9 cellular contexts compared by ENCODE assay signal in the genomic region with DNA sequence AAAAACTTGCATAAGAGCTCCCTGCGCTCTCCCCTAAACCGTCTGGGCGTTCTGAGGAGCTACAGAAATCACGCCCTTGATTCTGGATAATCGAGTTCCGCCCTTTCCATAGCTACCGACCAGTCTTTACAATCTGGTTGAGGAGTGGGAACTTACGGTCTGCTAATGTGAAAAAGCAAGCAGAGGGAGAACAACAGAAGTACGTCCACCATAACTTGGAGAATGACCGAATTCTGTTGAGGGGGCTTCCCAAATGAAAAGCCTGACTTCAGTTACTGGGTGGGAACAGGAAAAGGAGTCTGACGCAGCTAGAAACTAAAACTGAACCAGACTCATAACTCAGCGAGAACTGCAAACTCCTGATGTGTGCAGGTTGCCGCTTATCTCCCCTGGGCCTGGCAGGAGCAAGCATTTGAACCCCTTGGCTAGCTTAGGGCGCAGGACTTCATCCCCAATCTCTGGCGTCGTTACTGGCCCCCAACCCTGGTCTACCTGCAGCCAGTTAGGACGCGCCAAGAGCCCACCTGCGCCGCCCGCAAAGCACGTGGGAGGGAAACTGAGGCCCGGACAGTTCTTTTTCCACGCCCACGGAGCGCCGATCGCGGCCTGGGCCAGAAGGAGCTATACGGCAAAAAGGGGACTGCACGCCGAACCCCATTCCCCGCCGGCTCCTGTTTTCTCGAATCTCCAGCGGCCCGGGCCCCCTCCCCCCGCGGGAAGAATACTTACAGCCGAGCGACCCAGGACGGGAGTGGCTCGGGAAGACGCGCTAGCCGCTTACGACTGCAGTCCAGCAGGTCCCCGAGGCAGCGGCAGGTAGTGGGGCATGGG. TPM values are rescaled to one million over a fixed set of nuclear protein-coding genes. Genes with fewer than 3 reads are reported as not detected.
DNase-seq lines count a peak whose midpoint lies in the region; ATAC-seq lines count a peak whose summit lies in the region.
"Had no signal": no experiment of that assay in that cellular context is flagged by ENCODE, and none has a peak within 500 bp of the region (broad histone marks: within the 10 kb centered on the region; RNA-seq: fewer than 3 reads in every experiment).

No MANE protein-coding gene starts in this region.

- no peaks in the 10 kb centered on the region for H3K27me3 ChIP-seq in ectodermal cell (ENCODE audit: control insufficient read depth, insufficient read depth, low read length, poor library complexity, severe bottlenecking)

- H3K36me3 ChIP-seq in ectodermal cell (ENCODE audit: control insufficient read depth, insufficient read depth, low read length) (no peaks in the 10 kb centered on the region), urinary bladder (ENCODE audit: insufficient read depth) (no peaks in the 10 kb centered on the region)

- no peaks in the 10 kb centered on the region for H3K9me3 ChIP-seq in ectodermal cell (ENCODE audit: control insufficient read depth, low read length)

- ATAC-seq in GM21529 (IDR thresholded peaks at IDR 0.05; ENCODE audit: unreplicated experiment) (peak; percentile 43), GM19397 (IDR thresholded peaks at IDR 0.05; ENCODE audit: unreplicated experiment) (no peak)

- peak overlapping the region; percentile 80 for H3K27ac ChIP-seq in ectodermal cell (ENCODE audit: insufficient read depth, low read depth, low read length, poor library complexity, severe bottlenecking)
- peak overlapping the region; percentile 85 for H3K27ac ChIP-seq in urinary bladder (ENCODE audit: low read depth)
- H3K27ac ChIP-seq: HL-60 had no signal

- H3K4me1 ChIP-seq in ectodermal cell (ENCODE audit: control insufficient read depth, insufficient read depth, low read length): peaks cover 7% of the 10 kb centered on the region
- no peaks in the 10 kb centered on the region for H3K4me1 ChIP-seq in urinary bladder (ENCODE audit: insufficient read depth)

- DNase-seq in COLO829 (ENCODE audit: low spot score) (peak; percentile 22), NCI-H69 (lab: John Stamatoyannopoulos, UW) (peak; percentile 89), lung microvascular endothelial cell (ENCODE audit: low read depth in 2 of 2) (peak; percentile 72 to 83), activated T-cell treated with anti-CD3 and anti-CD28 coated beads for 4 hours (no peak)

- H3K4me3 ChIP-seq in ectodermal cell (ENCODE audit: insufficient read depth, low read depth, low read length): peak overlapping the region; percentile 86
- H3K4me3 ChIP-seq in urinary bladder (ENCODE audit: low read depth, low read length): peak overlapping the region; percentile 85

- 1% methylated on average over 49 of the region's 49 CpGs for WGBS in ectodermal cell, 2 experiments
- under 1% methylated on average over 49 of the region's 49 CpGs for WGBS in urinary bladder

RNA-seq across cellular contexts. Expression of a gene that starts 0.8 kb away (rescaled TPM):
- polyA plus RNA-seq in ectodermal cell (2013, experiment 1 of 4): 33.9 TPM
- 31.2 TPM for polyA plus RNA-seq in ectodermal cell (2013, experiment 2 of 4)
- polyA plus RNA-seq in ectodermal cell (2013, experiment 3 of 4): 29.2 TPM
- 35.5 TPM for polyA plus RNA-seq in ectodermal cell (2013, experiment 4 of 4)
- total RNA-seq in lung microvascular endothelial cell (20.5 and 36.9 TPM in 2 replicates), urinary bladder (139 TPM)
- 27.8 TPM for polyA plus RNA-seq in urinary bladder
